In the genomic region with DNA sequence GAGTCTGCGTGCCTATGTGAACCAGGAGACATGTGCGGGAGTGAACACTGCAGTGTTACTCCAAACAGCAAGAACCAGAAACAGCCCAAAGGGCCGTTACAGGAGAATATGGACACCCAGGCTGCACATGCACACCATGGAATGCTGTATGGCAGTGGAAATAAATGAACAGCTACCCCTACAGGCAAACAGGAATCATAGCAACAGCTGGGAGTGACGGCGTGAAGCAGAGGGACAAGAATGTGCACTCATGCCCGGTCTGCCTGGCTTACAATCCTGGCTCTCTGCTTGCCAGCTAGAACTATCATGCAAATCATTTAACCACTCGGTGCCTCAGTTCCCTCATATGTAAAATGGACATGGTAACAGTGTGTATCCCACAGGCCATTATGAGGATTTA, we compare ENCODE assay signal across 8 cellular contexts. TPM values are rescaled to one million over a fixed set of nuclear protein-coding genes. Genes with fewer than 3 reads are reported as not detected.
DNase-seq lines count a peak whose midpoint lies in the region; ATAC-seq and TF ChIP-seq lines count a peak whose summit lies in the region.

No MANE protein-coding gene starts in this region.

- H2AFZ ChIP-seq in parathyroid adenoma, result no peak overlapping the region

- H3K4me3 ChIP-seq in A673 (ENCODE audit: low read depth, low read length, poor library complexity, severe bottlenecking) (no peak overlapping the region), Peyer's patch (no peak overlapping the region), parathyroid adenoma (ENCODE audit: low read depth, low read length) (no peak overlapping the region)

- H3K36me3 ChIP-seq in A673 (ENCODE audit: insufficient read depth, low read length, poor library complexity, severe bottlenecking), result no peaks in the 10 kb centered on the region
- no peaks in the 10 kb centered on the region for H3K36me3 ChIP-seq in Peyer's patch
- H3K36me3 ChIP-seq in parathyroid adenoma (ENCODE audit: control insufficient read depth, insufficient read depth, low read length), result no peaks in the 10 kb centered on the region

- TF ChIP-seq POLR2A in Peyer's patch (IDR thresholded peaks at IDR 0.05), result no peak

- H3K27me3 ChIP-seq in A673 (replicated peaks; ENCODE audit: insufficient read depth, low read depth, low read length, poor library complexity) (no peaks in the 10 kb centered on the region), Peyer's patch (no peaks in the 10 kb centered on the region), parathyroid adenoma (ENCODE audit: control insufficient read depth, insufficient read depth, low read length) (no peaks in the 10 kb centered on the region)

- intact Hi-C loops in A673 (cut with micrococcal nuclease; ENCODE audit: unreplicated experiment), result no loop called here

- H3K79me2 ChIP-seq in parathyroid adenoma, result no peaks in the 10 kb centered on the region

- H3K4me1 ChIP-seq in A673 (ENCODE audit: insufficient read depth, low read length, poor library complexity, severe bottlenecking), result no peaks in the 10 kb centered on the region
- H3K4me1 ChIP-seq in Peyer's patch, result no peaks in the 10 kb centered on the region
- H3K4me1 ChIP-seq in parathyroid adenoma, result no peaks in the 10 kb centered on the region

- H3K4me2 ChIP-seq in parathyroid adenoma (ENCODE audit: low read length), result no peak overlapping the region

- no TSS peak for BruUV-seq in A673 (replicated peaks; lab: Mats Ljungman, UMichigan)

- DNase-seq in A673 (ENCODE audit: low spot score) (peak; percentile 47), GM10248 (ENCODE audit: extremely low spot score) (no peak), Peyer's patch (no peak), fibroblast of peridontal ligament (ENCODE audit: extremely low read depth) (peak; percentile 50), DMS79 (lab: John Stamatoyannopoulos, UW) (no peak)

- H3K27ac ChIP-seq in A673 (ENCODE audit: low read depth, low read length, poor library complexity, severe bottlenecking) (no peak overlapping the region), Peyer's patch (no peak overlapping the region), parathyroid adenoma (no peak overlapping the region)

- H3K9me3 ChIP-seq in A673 (ENCODE audit: low read depth, low read length, poor library complexity, severe bottlenecking) (no peaks in the 10 kb centered on the region), Peyer's patch (no peaks in the 10 kb centered on the region), parathyroid adenoma (ENCODE audit: control insufficient read depth, low read length) (no peaks in the 10 kb centered on the region)

- peak; percentile 59 for TF ChIP-seq CTCF in A673 (conservative IDR thresholded peaks at IDR 0.05; ENCODE audit: low read depth, low read length)
- TF ChIP-seq CTCF in GM10248 (IDR thresholded peaks at IDR 0.05; ENCODE audit: control extremely low read depth, extremely low read depth, low read depth, missing control alignments), result peak; percentile 16
- TF ChIP-seq CTCF in Peyer's patch (IDR thresholded peaks at IDR 0.05), result peak in 4 of 6 experiments; percentile 14 to 46 (median 42)
- TF ChIP-seq CTCF in parathyroid adenoma (IDR thresholded peaks at IDR 0.05), result peak; percentile 31

- POLR2A ChIA-PET in A673 (lab: Charles Lee; ENCODE audit: low non-redundant PET), result no interaction called here
- POLR2A ChIA-PET in GM10248 (lab: Yijun Ruan, JAX), result no interaction called here

- CTCF ChIA-PET in A673 (lab: Charles Lee) (interaction anchor here (0.5 kb wide), 1 partner anchor 26 kb away, joined by 5 read pairs; no protein-coding TSS in a partner anchor), GM10248 (lab: Yijun Ruan, JAX) (interaction anchor here (1.1 to 1.8 kb wide), 2 partner anchors 11 to 105 kb away, joined by 3 to 5 read pairs; a partner anchor contains a TSS)

- no peak overlapping the region for H3K9ac ChIP-seq in parathyroid adenoma

- ATAC-seq in HG02970 (IDR thresholded peaks at IDR 0.05; ENCODE audit: low FRiP score, unreplicated experiment), result no peak
- ATAC-seq in GM18870 (IDR thresholded peaks at IDR 0.05; ENCODE audit: unreplicated experiment), result no peak

RNA-seq across cellular contexts. Expression of a gene that starts 16.6 kb away (rescaled TPM):
- total RNA-seq in A673 (2021) (24.9 and 29.1 TPM in 2 replicates), Peyer's patch (10 to 100 TPM; 24.0 to 26.8 (median 25.7) TPM)

RNA-seq across cellular contexts. Expression of a gene that starts 27.2 kb away (rescaled TPM):
- total RNA-seq in A673 (2021) (31.8 and 40.5 TPM in 2 replicates), Peyer's patch (100 to 1,000 TPM in 2 of 4 donors, 10 to 100 TPM in 2; 64.2 to 133 (median 86.9) TPM)

RNA-seq across cellular contexts. Expression of a gene that starts 33.1 kb away (rescaled TPM):
- total RNA-seq in A673 (2021), result 21.3 and 24.3 TPM in 2 replicates
- 1 to 10 TPM; 2.8 to 9.8 (median 4.4) TPM for total RNA-seq in Peyer's patch

RNA-seq across cellular contexts. Expression of a gene that starts 48.1 kb away (rescaled TPM):
- 11.9 and 13.0 TPM in 2 replicates for total RNA-seq in A673 (2021)
- 10 to 100 TPM in 3 of 4 donors, not detected in 1; 13.8 to 39.1 (median 24.5) TPM for total RNA-seq in Peyer's patch

RNA-seq across cellular contexts. Expression of a gene that starts 55.6 kb away (rescaled TPM):
- total RNA-seq in A673 (2021) (1.1 and 1.5 TPM in 2 replicates), Peyer's patch (10 to 100 TPM in 2 of 4 donors, 1 to 10 TPM in 1, not detected in 1; 5.8 to 14.4 (median 11.6) TPM)

Comparison
In these comparisons a context has a peak if more than half of its experiments do, and no peak if none do; other contexts are left out.
1. DNase-seq: peak in A673 (single experiment) and fibroblast of peridontal ligament (single experiment); none in GM10248 (single experiment), Peyer's patch (0 of 3) and DMS79 (single experiment).
2. Peak in every context shown above with its lines, with median percentiles within 50 percentile points of each other: CTCF ChIP-seq.